9 cellular contexts compared by ENCODE assay signal in genomic region chr3:191136347-191136746, GRCh38.
DNase-seq lines count a peak whose midpoint lies in the region; ATAC-seq, FAIRE-seq and TF ChIP-seq lines count a peak whose summit lies in the region.
"Had no signal": no experiment of that assay in that cellular context is flagged by ENCODE, and none has a peak within 500 bp of the region (broad histone marks: within the 10 kb centered on the region; RNA-seq: fewer than 3 reads in every experiment).

No MANE protein-coding gene starts in this region.

- no peaks in the 10 kb centered on the region for H3K27me3 ChIP-seq in DOHH2 (ENCODE audit: control insufficient read depth, low read length)
- H3K27me3 ChIP-seq in HepG2 (ENCODE audit: control insufficient read depth in 1 of 2, insufficient read depth in 2 of 2, low read length in 2 of 2): no peaks in the 10 kb centered on the region; a peak in 1 of 5 replicates

- no TSS peak for BruUV-seq in HepG2 (replicated peaks; lab: Mats Ljungman, UMichigan)

- no peak for TF ChIP-seq EP300 in HepG2 (IDR thresholded peaks at IDR 0.05; ENCODE audit: low read depth in 2 of 2, low read length in 2 of 2)
- no peak for TF ChIP-seq EP300 in HepG2 (CRISPR knock-in tag; IDR thresholded peaks at IDR 0.05; ENCODE audit: borderline replicate concordance)

- H3K9ac ChIP-seq in HepG2 (ENCODE audit: insufficient read depth, low read depth, low read length): no peak overlapping the region

- H3K36me3 Mint-ChIP-seq in activated CD4-positive, alpha-beta T cell treated with anti-CD3 and anti-CD28 coated beads, Interleukin-2, amount 10 ng/mL, durations not matched to agents 24 days and 14 days (ENCODE audit: low read depth): no peaks in the 10 kb centered on the region

- TF ChIP-seq CTCF in DOHH2 (IDR thresholded peaks at IDR 0.05; ENCODE audit: low read depth, low read length, poor library complexity, severe bottlenecking): peak; percentile 48
- 0 out of 2 replicates have a peak, but pooled peaks have one; percentile 15 for TF ChIP-seq CTCF in VCaP (conservative IDR thresholded peaks at IDR 0.05)
- peak; percentile 54 for TF ChIP-seq CTCF in HepG2 (CRISPR knock-in tag; IDR thresholded peaks at IDR 0.05)

- CTCF ChIA-PET in HepG2 (lab: Yijun Ruan, JAX; ENCODE audit: low intra/inter-chr PET ratio, low total read pairs): no interaction called here

- H3K4me1 Mint-ChIP-seq in activated CD4-positive, alpha-beta T cell treated with anti-CD3 and anti-CD28 coated beads, Interleukin-2, amount 10 ng/mL, durations not matched to agents 24 days and 14 days: no peaks in the 10 kb centered on the region

- H4K20me1 ChIP-seq in DOHH2 (ENCODE audit: control insufficient read depth, insufficient read depth, low read depth, low read length) (no peaks in the 10 kb centered on the region), HepG2 (ENCODE audit: insufficient read depth, low read length) (no peaks in the 10 kb centered on the region)

- DNase-seq in HCEC 1CT (peak; percentile 14), HepG2 (ENCODE audit: low spot score) (peak; percentile 18), OCI-M2 (lab: John Stamatoyannopoulos, UW; ENCODE audit: unreplicated experiment) (no peak), NCI-H526 treated with DMSO at 0.1 percent for 48 hours (lab: John Stamatoyannopoulos, UW) (no peak)
- no peak for DNase-seq in activated CD4-positive, alpha-beta T cell treated with anti-CD3 and anti-CD28 coated beads, Interleukin-2, amount 10 ng/mL, durations not matched to agents 24 days and 14 days
- DNase-seq: midbrain had no signal

- H3K4me1 ChIP-seq in DOHH2 (ENCODE audit: control insufficient read depth, low read length) (peaks cover 35% of the 10 kb centered on the region), HepG2 (ENCODE audit: insufficient read depth, low read length) (peaks cover 4% of the 10 kb centered on the region)

- H2AFZ ChIP-seq in HepG2 (ENCODE audit: low read length): no peak overlapping the region

- no peak overlapping the region for H3K27ac Mint-ChIP-seq in activated CD4-positive, alpha-beta T cell treated with anti-CD3 and anti-CD28 coated beads, Interleukin-2, amount 10 ng/mL, durations not matched to agents 24 days and 14 days

- no peaks in the 10 kb centered on the region for H3K9me3 Mint-ChIP-seq in activated CD4-positive, alpha-beta T cell treated with anti-CD3 and anti-CD28 coated beads, Interleukin-2, amount 10 ng/mL, durations not matched to agents 24 days and 14 days

- no peaks in the 10 kb centered on the region for H3K9me2 ChIP-seq in DOHH2 (replicated peaks; ENCODE audit: control insufficient read depth, low read length)

- TF ChIP-seq POLR2A in HepG2 (IDR thresholded peaks at IDR 0.05; ENCODE audit: insufficient read depth in 1 of 2, low read depth in 2 of 2, low read length in 2 of 2): no peak

- no peak overlapping the region for H3K27ac ChIP-seq in DOHH2 (ENCODE audit: low read depth, low read length)
- no peak overlapping the region for H3K27ac ChIP-seq in VCaP
- no peak overlapping the region for H3K27ac ChIP-seq in HepG2 (ENCODE audit: extremely low read length, insufficient read depth, low read length)

- no peak overlapping the region for H3K4me3 Mint-ChIP-seq in activated CD4-positive, alpha-beta T cell treated with anti-CD3 and anti-CD28 coated beads, Interleukin-2, amount 10 ng/mL, durations not matched to agents 24 days and 14 days

- no peak overlapping the region for H3K4me2 ChIP-seq in DOHH2 (ENCODE audit: low read length)
- H3K4me2 ChIP-seq in HepG2 (ENCODE audit: low read depth, low read length): no peak overlapping the region

- TF ChIP-seq RAD21 in HepG2 (CRISPR knock-in tag; IDR thresholded peaks at IDR 0.05): no peak

- in situ Hi-C loops in HepG2 (cut with HindIII; ENCODE audit: extremely low pct_ligation_motif_present, low pct_unique_long_range_greater_than_20kb): no loop called here

- H3K36me3 ChIP-seq in DOHH2 (ENCODE audit: control insufficient read depth, low read length) (no peaks in the 10 kb centered on the region), HepG2 (replicated peaks in 1 of 2; ENCODE audit: control insufficient read depth in 1 of 2, insufficient read depth in 2 of 2, low read length in 2 of 2) (no peaks in the 10 kb centered on the region)

- H3F3A ChIP-seq in DOHH2 (ENCODE audit: control insufficient read depth, insufficient read depth): no peaks in the 10 kb centered on the region

- 27% methylated on average over 6 of the region's 6 CpGs for WGBS in HepG2 (ENCODE audit: low lambda C conversion rate)

- POLR2A ChIA-PET in HepG2 (lab: Yijun Ruan, JAX): no interaction called here

- H3K9me3 ChIP-seq in DOHH2 (ENCODE audit: control insufficient read depth, insufficient read depth, low read length): peaks cover 4% of the 10 kb centered on the region; the same call in 1 of the 2 replicates
- H3K9me3 ChIP-seq in HepG2 (ENCODE audit: low read length): no peaks in the 10 kb centered on the region

- intact Hi-C loops in HepG2 (cut with micrococcal nuclease; ENCODE audit: unreplicated experiment): loop anchor here (1.0 kb wide), 1 partner anchor 85 kb away; no protein-coding TSS in a partner anchor
- intact Hi-C loops in activated CD4-positive, alpha-beta T cell treated with anti-CD3 and anti-CD28 coated beads, Interleukin-2, amount 10 ng/mL, durations not matched to agents 24 days and 14 days (cut with micrococcal nuclease): no loop called here

- no peak for FAIRE-seq in HepG2 (lab: Jason Lieb, UNC)

- H3K27me3 Mint-ChIP-seq in activated CD4-positive, alpha-beta T cell treated with anti-CD3 and anti-CD28 coated beads, Interleukin-2, amount 10 ng/mL, durations not matched to agents 24 days and 14 days: no peaks in the 10 kb centered on the region

- H3K4me3 ChIP-seq in DOHH2 (ENCODE audit: low read length) (no peak overlapping the region), HepG2 (replicated peaks in 1 of 3; ENCODE audit: insufficient read depth in 1 of 3, low read depth in 2 of 3, low read length in 3 of 3) (no peak overlapping the region)

- H3K79me2 ChIP-seq in DOHH2 (ENCODE audit: control insufficient read depth, low read length) (no peaks in the 10 kb centered on the region), HepG2 (ENCODE audit: insufficient read depth, low read length) (no peaks in the 10 kb centered on the region)

- ATAC-seq in HepG2 (peak; percentile 71), GM19035 (IDR thresholded peaks at IDR 0.05; ENCODE audit: unreplicated experiment) (no peak)

TF ChIP-seq in HepG2, 621 proteins besides CTCF, POLR2A, EP300 and RAD21:
- TF ChIP-seq HOMEZ (CRISPR knock-in tag; IDR thresholded peaks at IDR 0.05; ENCODE audit: low read depth) (peak; percentile 26; the same call in 1 of the 2 replicates), KDM5A (IDR thresholded peaks at IDR 0.05; ENCODE audit: borderline replicate concordance, low read length) (no peak), ZNF777 (CRISPR knock-in tag; IDR thresholded peaks at IDR 0.05) (no peak), DR1 (CRISPR knock-in tag; IDR thresholded peaks at IDR 0.05) (no peak), NFIC (IDR thresholded peaks at IDR 0.05; ENCODE audit: low read length) (no peak), TCF12 (IDR thresholded peaks at IDR 0.05) (no peak), TCF12 (CRISPR knock-in tag; IDR thresholded peaks at IDR 0.05) (no peak), STAG1 (CRISPR knock-in tag; IDR thresholded peaks at IDR 0.05) (peak; percentile 56), HMGXB4 (CRISPR knock-in tag; IDR thresholded peaks at IDR 0.05; ENCODE audit: borderline replicate concordance in 1 of 2, low read depth in 1 of 2) (no peak)

Comparison
In these comparisons a context has a peak if more than half of its experiments do, and no peak if none do; other contexts are left out.
1. DNase-seq: peak in HCEC 1CT (single experiment) and HepG2 (single experiment); none in OCI-M2 (single experiment), activated CD4-positive, alpha-beta T cell treated with anti-CD3 and anti-CD28 coated beads, Interleukin-2, amount 10 ng/mL, durations not matched to agents 24 days and 14 days (single experiment) and NCI-H526 treated with DMSO at 0.1 percent for 48 hours (single experiment).
2. Peak in every context shown above with its lines, with median percentiles within 50 percentile points of each other: CTCF ChIP-seq.